In genomic region chr7:138000081-138000701, GRCh38 we compare ENCODE assay signal across 1 cellular context.
TF ChIP-seq lines count a peak whose summit lies in the region.

No MANE protein-coding gene starts in this region.

TF ChIP-seq in K562, 482 proteins besides CTCF, POLR2A, EP300 and RAD21 (continued from another document and continues in another):
- TF ChIP-seq NKRF (IDR thresholded peaks at IDR 0.05; ENCODE audit: borderline replicate concordance), result no peak
- TF ChIP-seq ZNF583 (CRISPR knock-in tag; IDR thresholded peaks at IDR 0.05), result no peak
- TF ChIP-seq PCBP2 (IDR thresholded peaks at IDR 0.05; ENCODE audit: low read depth, low read length, poor library complexity, severe bottlenecking), result no peak
- 0 out of 2 replicates have a peak, but pooled peaks have one; percentile 28 for TF ChIP-seq SMAD4 (CRISPR knock-in tag; conservative IDR thresholded peaks at IDR 0.05)
- TF ChIP-seq SMAD1 (IDR thresholded peaks at IDR 0.05; ENCODE audit: low read depth, low read length, partially characterized antibody), result no peak
- TF ChIP-seq NCOR1 (IDR thresholded peaks at IDR 0.05), result peak; percentile 23; the same call in 1 of the 2 replicates
- no peak for TF ChIP-seq ZBTB1 (CRISPR knock-in tag; IDR thresholded peaks at IDR 0.05; ENCODE audit: borderline replicate concordance, low read depth)
- TF ChIP-seq PTRF (tag; IDR thresholded peaks at IDR 0.05), result no peak
- TF ChIP-seq TBP (optimal IDR thresholded peaks at IDR 0.05; ENCODE audit: low read depth, low read length), result peak; percentile 28
- no peak for TF ChIP-seq CAMTA2 (CRISPR knock-in tag; conservative IDR thresholded peaks at IDR 0.05)
- TF ChIP-seq ZBTB49 (CRISPR knock-in tag; IDR thresholded peaks at IDR 0.05; ENCODE audit: borderline replicate concordance), result peak; percentile 56; the same call in 1 of the 2 replicates
- 0 out of 4 replicates have a peak, but pooled peaks of 1 of the 2 experiments have one; percentile 33 for TF ChIP-seq MLLT1 (IDR thresholded peaks at IDR 0.05)
- TF ChIP-seq ATF2 (CRISPR knock-in tag; IDR thresholded peaks at IDR 0.05), result no peak
- peak in 1 of 2 experiments; percentile 11; a peak in 1 of 4 replicates for TF ChIP-seq KDM1A (IDR thresholded peaks at IDR 0.05)
- TF ChIP-seq TFAP4 (CRISPR knock-in tag; IDR thresholded peaks at IDR 0.05; ENCODE audit: borderline replicate concordance), result peak; percentile 78
- TF ChIP-seq PRMT5 (CRISPR knock-in tag; IDR thresholded peaks at IDR 0.05), result no peak
- TF ChIP-seq HDAC3 (IDR thresholded peaks at IDR 0.05; ENCODE audit: borderline replicate concordance, partially characterized antibody), result no peak
- no peak for TF ChIP-seq YBX1 (IDR thresholded peaks at IDR 0.05)
- TF ChIP-seq U2AF2 (optimal IDR thresholded peaks at IDR 0.05; ENCODE audit: low read depth, low read length), result no peak
- no peak for TF ChIP-seq ID3 (CRISPR knock-in tag; IDR thresholded peaks at IDR 0.05)
- TF ChIP-seq ID3 (tag; IDR thresholded peaks at IDR 0.05), result peak; percentile 67; the same call in 1 of the 2 replicates
- TF ChIP-seq MXD1 (CRISPR knock-in tag; IDR thresholded peaks at IDR 0.05; ENCODE audit: borderline replicate concordance, poor library complexity, severe bottlenecking), result no peak
- 0 out of 2 replicates have a peak, but pooled peaks have one; percentile 17 for TF ChIP-seq GABPA (tag; conservative IDR thresholded peaks at IDR 0.05; ENCODE audit: low read depth)
- TF ChIP-seq NFE2L1 (tag; IDR thresholded peaks at IDR 0.05; ENCODE audit: borderline replicate concordance, low read depth), result no peak
- TF ChIP-seq GMEB1 (CRISPR knock-in tag; IDR thresholded peaks at IDR 0.05), result no peak
- TF ChIP-seq YY1 (IDR thresholded peaks at IDR 0.05; ENCODE audit: borderline replicate concordance in 1 of 3, control insufficient read depth in 1 of 3, extremely low read depth in 1 of 3, insufficient read depth in 3 of 3, insufficient read length in 1 of 3, insufficient replicate concordance in 2 of 3, low read depth in 1 of 3, low read length in 2 of 3), result peak; percentile 18 to 93 (median 66)
- TF ChIP-seq RFX7 (CRISPR knock-in tag; IDR thresholded peaks at IDR 0.05), result no peak
- 0 out of 2 replicates have a peak, but pooled peaks have one; percentile 52 for TF ChIP-seq MYNN (IDR thresholded peaks at IDR 0.05)
- no peak for TF ChIP-seq MYNN (CRISPR knock-in tag; IDR thresholded peaks at IDR 0.05)
- peak; percentile 83 for TF ChIP-seq NR2C1 (IDR thresholded peaks at IDR 0.05)
- TF ChIP-seq NR2C1 (tag; IDR thresholded peaks at IDR 0.05), result peak; percentile 85
- no peak for TF ChIP-seq ZNF253 (CRISPR knock-in tag; conservative IDR thresholded peaks at IDR 0.05)
- TF ChIP-seq SIN3B (IDR thresholded peaks at IDR 0.05; ENCODE audit: low read depth), result no peak; the same call in 1 of the 2 replicates
- TF ChIP-seq ATF7 (IDR thresholded peaks at IDR 0.05), result peak; percentile 38; the same call in 1 of the 2 replicates
- TF ChIP-seq KAT7 (CRISPR knock-in tag; IDR thresholded peaks at IDR 0.05; ENCODE audit: borderline replicate concordance), result 0 out of 2 replicates have a peak, but pooled peaks have one; percentile 70
- TF ChIP-seq ATF1 (CRISPR knock-in tag; IDR thresholded peaks at IDR 0.05), result no peak
- TF ChIP-seq ATF1 (tag; IDR thresholded peaks at IDR 0.05), result peak; percentile 69
- TF ChIP-seq MAZ (CRISPR knock-in tag; conservative IDR thresholded peaks at IDR 0.05 in 1 of 2, IDR thresholded peaks at IDR 0.05 in 1 of 2), result 0 out of 4 replicates have a peak, but pooled peaks of 1 of the 2 experiments have one; percentile 37
- no peak for TF ChIP-seq RHOXF2B (CRISPR knock-in tag; conservative IDR thresholded peaks at IDR 0.05)
- 0 out of 2 replicates have a peak, but pooled peaks have one; percentile 26 for TF ChIP-seq ZBTB2 (IDR thresholded peaks at IDR 0.05)
- TF ChIP-seq MECOM (CRISPR knock-in tag; IDR thresholded peaks at IDR 0.05), result 0 out of 2 replicates have a peak, but pooled peaks have one; percentile 39
- no peak for TF ChIP-seq SRSF9 (IDR thresholded peaks at IDR 0.05; ENCODE audit: borderline replicate concordance, low read depth, low read length)
- TF ChIP-seq SMARCB1 (IDR thresholded peaks at IDR 0.05; ENCODE audit: insufficient read length, low read depth), result peak; percentile 64
- no peak for TF ChIP-seq SMARCE1 (IDR thresholded peaks at IDR 0.05)
- TF ChIP-seq ZBTB7A (IDR thresholded peaks at IDR 0.05; ENCODE audit: borderline replicate concordance, control insufficient read depth, low read depth, low read length), result peak; percentile 31; the same call in 1 of the 2 replicates
- peak; percentile 55 for TF ChIP-seq SAP30 (IDR thresholded peaks at IDR 0.05; ENCODE audit: borderline replicate concordance, insufficient read depth, low read depth, low read length, poor library complexity, severe bottlenecking)
- TF ChIP-seq HDAC1 (IDR thresholded peaks at IDR 0.05), result peak in 1 of 2 experiments; percentile 56; a peak in 1 of 4 replicates
- TF ChIP-seq TAF15 (IDR thresholded peaks at IDR 0.05; ENCODE audit: low read depth, low read length), result no peak
- TF ChIP-seq ATF3 (IDR thresholded peaks at IDR 0.05), result no peak
- TF ChIP-seq ATF3 (CRISPR knock-in tag; conservative IDR thresholded peaks at IDR 0.05), result no peak; the same call in 1 of the 2 replicates
- TF ChIP-seq TRIM25 (IDR thresholded peaks at IDR 0.05; ENCODE audit: borderline replicate concordance), result no peak
- TF ChIP-seq RBBP5 (IDR thresholded peaks at IDR 0.05; ENCODE audit: borderline replicate concordance, insufficient read depth, low read length, poor library complexity, severe bottlenecking), result peak; percentile 73
- peak; percentile 16; the same call in 1 of the 2 replicates for TF ChIP-seq NR2C2 (CRISPR knock-in tag; IDR thresholded peaks at IDR 0.05)
- peak; percentile 94 for TF ChIP-seq NR2C2 (tag; IDR thresholded peaks at IDR 0.05)
- no peak for TF ChIP-seq ZNF133 (CRISPR knock-in tag; IDR thresholded peaks at IDR 0.05)
